20 cellular contexts compared by ENCODE assay signal in genomic region chr10:95628786-95629185, GRCh38.
DNase-seq lines count a peak whose midpoint lies in the region; ATAC-seq, FAIRE-seq and TF ChIP-seq lines count a peak whose summit lies in the region.
"Had no signal": no experiment of that assay in that cellular context is flagged by ENCODE, and none has a peak within 500 bp of the region (broad histone marks: within the 10 kb centered on the region; RNA-seq: fewer than 3 reads in every experiment).

No MANE protein-coding gene starts in this region.

- no peak overlapping the region for H3K4me3 Mint-ChIP-seq in nephron progenitor cell
- H3K4me3 Mint-ChIP-seq: activated CD4-positive, alpha-beta memory T cell treated with anti-CD3 and anti-CD28 coated beads, Interleukin-2, amount 10 ng/mL, durations not matched to agents 7 days and 5 days; activated naive CD8-positive, alpha-beta T cell treated with anti-CD3 and anti-CD28 coated beads, Interleukin-2, amount 10 ng/mL, durations not matched to agents 7 days and 5 days; natural killer cell treated with Interleukin-12 subunit alpha and Interleukin-12 subunit beta and Interleukin-15 and Interleukin-18, amount 100 ng/mL, for 72 hours had no signal

- peak; percentile 99 for FAIRE-seq in RCC 7860 (lab: Jason Lieb, UNC)
- FAIRE-seq: G401.6 had no signal

- ATAC-seq in GM18868 (IDR thresholded peaks at IDR 0.05; ENCODE audit: unreplicated experiment) (no peak), HG03108 (IDR thresholded peaks at IDR 0.05; ENCODE audit: unreplicated experiment) (no peak), HG03571 (IDR thresholded peaks at IDR 0.05; ENCODE audit: unreplicated experiment) (no peak)
- ATAC-seq: natural killer cell treated with Interleukin-12 subunit alpha and Interleukin-12 subunit beta and Interleukin-15 and Interleukin-18, amount 100 ng/mL, for 72 hours had no signal

- no peaks in the 10 kb centered on the region for H3K9me3 Mint-ChIP-seq in nephron progenitor cell
- H3K9me3 Mint-ChIP-seq: activated CD4-positive, alpha-beta memory T cell treated with anti-CD3 and anti-CD28 coated beads, Interleukin-2, amount 10 ng/mL, durations not matched to agents 7 days and 5 days; activated naive CD8-positive, alpha-beta T cell treated with anti-CD3 and anti-CD28 coated beads, Interleukin-2, amount 10 ng/mL, durations not matched to agents 7 days and 5 days; natural killer cell treated with Interleukin-12 subunit alpha and Interleukin-12 subunit beta and Interleukin-15 and Interleukin-18, amount 100 ng/mL, for 72 hours had no signal

- no peak overlapping the region for H3K4me3 ChIP-seq in foreskin fibroblast (ENCODE audit: low read depth in 1 of 2, low read length in 2 of 2)
- H3K4me3 ChIP-seq: HAP-1, uterus had no signal

- TF ChIP-seq CTCF in foreskin fibroblast (IDR thresholded peaks at IDR 0.05; ENCODE audit: low read depth, low read length): no peak
- TF ChIP-seq CTCF in nephron progenitor cell (IDR thresholded peaks at IDR 0.05): no peak

- no peaks in the 10 kb centered on the region for H3K27me3 Mint-ChIP-seq in nephron progenitor cell (ENCODE audit: low read depth, poor library complexity)
- H3K27me3 Mint-ChIP-seq: activated CD4-positive, alpha-beta memory T cell treated with anti-CD3 and anti-CD28 coated beads, Interleukin-2, amount 10 ng/mL, durations not matched to agents 7 days and 5 days; activated naive CD8-positive, alpha-beta T cell treated with anti-CD3 and anti-CD28 coated beads, Interleukin-2, amount 10 ng/mL, durations not matched to agents 7 days and 5 days; natural killer cell treated with Interleukin-12 subunit alpha and Interleukin-12 subunit beta and Interleukin-15 and Interleukin-18, amount 100 ng/mL, for 72 hours had no signal

- peak overlapping the region; percentile 82 for H3K27ac Mint-ChIP-seq in nephron progenitor cell
- H3K27ac Mint-ChIP-seq: activated CD4-positive, alpha-beta memory T cell treated with anti-CD3 and anti-CD28 coated beads, Interleukin-2, amount 10 ng/mL, durations not matched to agents 7 days and 5 days; activated naive CD8-positive, alpha-beta T cell treated with anti-CD3 and anti-CD28 coated beads, Interleukin-2, amount 10 ng/mL, durations not matched to agents 7 days and 5 days; natural killer cell treated with Interleukin-12 subunit alpha and Interleukin-12 subunit beta and Interleukin-15 and Interleukin-18, amount 100 ng/mL, for 72 hours had no signal

- peak; percentile 19 for DNase-seq in EH (ENCODE audit: low read depth)
- peak; percentile 90 for DNase-seq in RCC 7860 (ENCODE audit: low spot score)
- DNase-seq in foreskin fibroblast: peak; percentile 5 to 19
- no peak for DNase-seq in nephron progenitor cell
- DNase-seq in NCI-H1092 treated with DMSO at 0.1 percent for 48 hours (lab: John Stamatoyannopoulos, UW): no peak
- DNase-seq: activated CD4-positive, alpha-beta memory T cell treated with anti-CD3 and anti-CD28 coated beads, Interleukin-2, amount 10 ng/mL, durations not matched to agents 7 days and 5 days; activated naive CD8-positive, alpha-beta T cell treated with anti-CD3 and anti-CD28 coated beads, Interleukin-2, amount 10 ng/mL, durations not matched to agents 7 days and 5 days; COR-L47; effector CD8-positive, alpha-beta T cell; MV-4-11; NCI-H2081; NCI-H526; OCI-M1; uterus had no signal

- H3K4me1 Mint-ChIP-seq in nephron progenitor cell: peaks cover 12% of the 10 kb centered on the region

- H3K36me3 Mint-ChIP-seq in nephron progenitor cell (ENCODE audit: low read depth): peaks cover 68% of the 10 kb centered on the region

Comparison
In these comparisons a context has a peak if more than half of its experiments do, and no peak if none do; other contexts are left out.
1. DNase-seq: peak in EH (single experiment), RCC 7860 (single experiment) and foreskin fibroblast (2 of 2); none in nephron progenitor cell (single experiment) and NCI-H1092 treated with DMSO at 0.1 percent for 48 hours (single experiment).